In the genomic region with DNA sequence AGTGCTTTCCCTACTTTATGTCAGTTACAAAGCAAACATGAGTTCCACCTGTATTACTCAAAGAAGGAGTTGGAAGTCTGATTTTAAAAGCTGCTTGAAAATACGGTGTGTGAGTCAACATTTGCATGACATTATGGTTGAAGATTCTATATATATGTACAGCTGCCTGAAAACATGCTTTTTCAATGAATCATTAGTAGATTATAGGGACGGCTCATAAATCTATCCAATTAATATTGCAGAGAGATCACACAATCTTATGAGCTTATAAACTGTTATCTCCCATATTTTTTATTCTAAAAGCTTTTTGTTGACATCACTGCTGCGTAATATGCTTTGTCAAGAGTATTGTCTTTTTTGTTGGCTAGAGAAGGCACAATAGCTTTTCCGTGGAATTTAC, we compare ENCODE assay signal across 1 cellular context.
A peak's percentile ranks its signal among the peaks of the same experiment; 100 is the strongest.
TF ChIP-seq lines count a peak whose summit lies in the region.

No MANE protein-coding gene starts in this region.

TF ChIP-seq in SK-N-SH, 30 proteins besides CTCF, POLR2A, EP300 and RAD21 (continued from another document):
- 0 out of 2 replicates have a peak, but pooled peaks have one; percentile 25 for TF ChIP-seq FOXM1 (IDR thresholded peaks at IDR 0.05; ENCODE audit: low read depth)
- peak; percentile 75 for TF ChIP-seq JUND (IDR thresholded peaks at IDR 0.05)
- TF ChIP-seq, protein P1, sequence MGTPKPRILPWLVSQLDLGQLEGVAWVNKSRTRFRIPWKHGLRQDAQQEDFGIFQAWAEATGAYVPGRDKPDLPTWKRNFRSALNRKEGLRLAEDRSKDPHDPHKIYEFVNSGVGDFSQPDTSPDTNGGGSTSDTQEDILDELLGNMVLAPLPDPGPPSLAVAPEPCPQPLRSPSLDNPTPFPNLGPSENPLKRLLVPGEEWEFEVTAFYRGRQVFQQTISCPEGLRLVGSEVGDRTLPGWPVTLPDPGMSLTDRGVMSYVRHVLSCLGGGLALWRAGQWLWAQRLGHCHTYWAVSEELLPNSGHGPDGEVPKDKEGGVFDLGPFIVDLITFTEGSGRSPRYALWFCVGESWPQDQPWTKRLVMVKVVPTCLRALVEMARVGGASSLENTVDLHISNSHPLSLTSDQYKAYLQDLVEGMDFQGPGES (IDR thresholded peaks at IDR 0.05; ENCODE audit: low read depth, low read length) = no peak
- no peak for TF ChIP-seq SMC3 (IDR thresholded peaks at IDR 0.05; ENCODE audit: low read depth, low read length)
- TF ChIP-seq, protein P2, sequence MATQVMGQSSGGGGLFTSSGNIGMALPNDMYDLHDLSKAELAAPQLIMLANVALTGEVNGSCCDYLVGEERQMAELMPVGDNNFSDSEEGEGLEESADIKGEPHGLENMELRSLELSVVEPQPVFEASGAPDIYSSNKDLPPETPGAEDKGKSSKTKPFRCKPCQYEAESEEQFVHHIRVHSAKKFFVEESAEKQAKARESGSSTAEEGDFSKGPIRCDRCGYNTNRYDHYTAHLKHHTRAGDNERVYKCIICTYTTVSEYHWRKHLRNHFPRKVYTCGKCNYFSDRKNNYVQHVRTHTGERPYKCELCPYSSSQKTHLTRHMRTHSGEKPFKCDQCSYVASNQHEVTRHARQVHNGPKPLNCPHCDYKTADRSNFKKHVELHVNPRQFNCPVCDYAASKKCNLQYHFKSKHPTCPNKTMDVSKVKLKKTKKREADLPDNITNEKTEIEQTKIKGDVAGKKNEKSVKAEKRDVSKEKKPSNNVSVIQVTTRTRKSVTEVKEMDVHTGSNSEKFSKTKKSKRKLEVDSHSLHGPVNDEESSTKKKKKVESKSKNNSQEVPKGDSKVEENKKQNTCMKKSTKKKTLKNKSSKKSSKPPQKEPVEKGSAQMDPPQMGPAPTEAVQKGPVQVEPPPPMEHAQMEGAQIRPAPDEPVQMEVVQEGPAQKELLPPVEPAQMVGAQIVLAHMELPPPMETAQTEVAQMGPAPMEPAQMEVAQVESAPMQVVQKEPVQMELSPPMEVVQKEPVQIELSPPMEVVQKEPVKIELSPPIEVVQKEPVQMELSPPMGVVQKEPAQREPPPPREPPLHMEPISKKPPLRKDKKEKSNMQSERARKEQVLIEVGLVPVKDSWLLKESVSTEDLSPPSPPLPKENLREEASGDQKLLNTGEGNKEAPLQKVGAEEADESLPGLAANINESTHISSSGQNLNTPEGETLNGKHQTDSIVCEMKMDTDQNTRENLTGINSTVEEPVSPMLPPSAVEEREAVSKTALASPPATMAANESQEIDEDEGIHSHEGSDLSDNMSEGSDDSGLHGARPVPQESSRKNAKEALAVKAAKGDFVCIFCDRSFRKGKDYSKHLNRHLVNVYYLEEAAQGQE (IDR thresholded peaks at IDR 0.05; ENCODE audit: low read depth, low read length) = no peak
- no peak for TF ChIP-seq NRF1 (IDR thresholded peaks at IDR 0.05; ENCODE audit: low read depth, low read length)
- no peak for TF ChIP-seq SIN3A (IDR thresholded peaks at IDR 0.05; ENCODE audit: borderline replicate concordance, low read depth, low read length)
- TF ChIP-seq TCF12 (IDR thresholded peaks at IDR 0.05) = peak; percentile 64
- TF ChIP-seq RFX5 (IDR thresholded peaks at IDR 0.05; ENCODE audit: low read length) = no peak
- TF ChIP-seq, protein P3, sequence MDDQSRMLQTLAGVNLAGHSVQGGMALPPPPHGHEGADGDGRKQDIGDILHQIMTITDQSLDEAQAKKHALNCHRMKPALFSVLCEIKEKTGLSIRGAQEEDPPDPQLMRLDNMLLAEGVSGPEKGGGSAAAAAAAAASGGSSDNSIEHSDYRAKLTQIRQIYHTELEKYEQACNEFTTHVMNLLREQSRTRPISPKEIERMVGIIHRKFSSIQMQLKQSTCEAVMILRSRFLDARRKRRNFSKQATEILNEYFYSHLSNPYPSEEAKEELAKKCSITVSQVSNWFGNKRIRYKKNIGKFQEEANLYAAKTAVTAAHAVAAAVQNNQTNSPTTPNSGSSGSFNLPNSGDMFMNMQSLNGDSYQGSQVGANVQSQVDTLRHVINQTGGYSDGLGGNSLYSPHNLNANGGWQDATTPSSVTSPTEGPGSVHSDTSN (IDR thresholded peaks at IDR 0.05) = peak; percentile 69
- no peak for TF ChIP-seq MXI1 (IDR thresholded peaks at IDR 0.05; ENCODE audit: low read depth, low read length)
- TF ChIP-seq GABPA (IDR thresholded peaks at IDR 0.05; ENCODE audit: low read depth) = no peak
- no peak for TF ChIP-seq EZH2phosphoT487 (IDR thresholded peaks at IDR 0.05; ENCODE audit: borderline replicate concordance, low read depth)
- TF ChIP-seq TEAD4 (IDR thresholded peaks at IDR 0.05; ENCODE audit: borderline replicate concordance, insufficient read depth) = peak; percentile 50; the same call in 1 of the 2 replicates
- TF ChIP-seq, protein P4, sequence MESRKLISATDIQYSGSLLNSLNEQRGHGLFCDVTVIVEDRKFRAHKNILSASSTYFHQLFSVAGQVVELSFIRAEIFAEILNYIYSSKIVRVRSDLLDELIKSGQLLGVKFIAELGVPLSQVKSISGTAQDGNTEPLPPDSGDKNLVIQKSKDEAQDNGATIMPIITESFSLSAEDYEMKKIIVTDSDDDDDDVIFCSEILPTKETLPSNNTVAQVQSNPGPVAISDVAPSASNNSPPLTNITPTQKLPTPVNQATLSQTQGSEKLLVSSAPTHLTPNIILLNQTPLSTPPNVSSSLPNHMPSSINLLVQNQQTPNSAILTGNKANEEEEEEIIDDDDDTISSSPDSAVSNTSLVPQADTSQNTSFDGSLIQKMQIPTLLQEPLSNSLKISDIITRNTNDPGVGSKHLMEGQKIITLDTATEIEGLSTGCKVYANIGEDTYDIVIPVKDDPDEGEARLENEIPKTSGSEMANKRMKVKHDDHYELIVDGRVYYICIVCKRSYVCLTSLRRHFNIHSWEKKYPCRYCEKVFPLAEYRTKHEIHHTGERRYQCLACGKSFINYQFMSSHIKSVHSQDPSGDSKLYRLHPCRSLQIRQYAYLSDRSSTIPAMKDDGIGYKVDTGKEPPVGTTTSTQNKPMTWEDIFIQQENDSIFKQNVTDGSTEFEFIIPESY (IDR thresholded peaks at IDR 0.05; ENCODE audit: borderline replicate concordance, low read depth) = no peak
- TF ChIP-seq ELF1 (IDR thresholded peaks at IDR 0.05) = no peak
- no peak for TF ChIP-seq GATA2 (CRISPR knock-in tag; IDR thresholded peaks at IDR 0.05)
- TF ChIP-seq MAX (IDR thresholded peaks at IDR 0.05; ENCODE audit: low read depth) = no peak
- TF ChIP-seq USF2 (IDR thresholded peaks at IDR 0.05; ENCODE audit: borderline replicate concordance, low read depth, low read length) = no peak
- TF ChIP-seq RCOR1 (IDR thresholded peaks at IDR 0.05; ENCODE audit: low read length) = no peak
- TF ChIP-seq CHD2 (IDR thresholded peaks at IDR 0.05; ENCODE audit: low read length, partially characterized antibody) = no peak
- TF ChIP-seq USF1 (IDR thresholded peaks at IDR 0.05; ENCODE audit: borderline replicate concordance, low read depth) = no peak
- TF ChIP-seq POLR2AphosphoS5 (IDR thresholded peaks at IDR 0.05; ENCODE audit: low read depth, low read length) = peak; percentile 19; the same call in 1 of the 2 replicates
- no peak for TF ChIP-seq YY1 (IDR thresholded peaks at IDR 0.05; ENCODE audit: low read depth)
- TF ChIP-seq MEF2A (IDR thresholded peaks at IDR 0.05; ENCODE audit: borderline replicate concordance, low read depth) = peak; percentile 21; the same call in 1 of the 2 replicates
